11 cellular contexts compared by ENCODE assay signal in the genomic region with DNA sequence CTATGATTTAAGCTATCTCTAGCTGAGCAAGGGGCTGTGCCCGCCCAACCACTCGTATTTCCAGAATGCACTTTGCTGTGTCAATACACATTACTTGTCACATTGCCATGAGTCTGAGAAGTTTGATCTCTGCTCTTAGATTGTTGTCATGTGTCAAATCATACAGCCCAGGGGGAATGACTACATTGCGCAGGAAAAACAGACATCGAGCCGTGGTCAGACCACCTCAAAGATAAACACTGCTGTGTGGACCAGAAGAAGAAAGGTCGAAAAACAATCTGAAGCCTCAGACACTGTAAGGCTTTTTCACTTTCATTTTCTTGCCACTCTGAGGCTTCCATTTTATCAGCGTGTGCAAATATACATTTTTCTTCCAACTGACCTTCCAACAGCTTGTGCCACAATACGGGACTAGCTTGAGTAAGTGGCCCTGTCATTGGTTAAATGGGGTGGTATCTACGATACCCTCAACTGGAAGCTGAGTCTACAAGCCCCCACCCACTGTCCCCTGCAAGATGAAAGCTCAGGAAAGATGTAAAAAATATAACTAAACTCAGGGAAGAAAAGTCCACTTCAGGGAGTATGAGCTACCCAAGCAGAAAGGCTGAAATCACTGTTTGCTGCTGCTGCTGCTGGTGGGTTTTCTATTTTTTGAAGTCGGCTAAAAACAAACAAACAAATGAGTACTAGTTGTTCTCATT.
DNase-seq lines count a peak whose midpoint lies in the region; ATAC-seq, FAIRE-seq and TF ChIP-seq lines count a peak whose summit lies in the region.
"Had no signal": no experiment of that assay in that cellular context is flagged by ENCODE, and none has a peak within 500 bp of the region (broad histone marks: within the 10 kb centered on the region; RNA-seq: fewer than 3 reads in every experiment).

No MANE protein-coding gene starts in this region.

- H3K36me3 Mint-ChIP-seq in natural killer cell (no peaks in the 10 kb centered on the region), T-helper 17 cell (ENCODE audit: low read depth) (no peaks in the 10 kb centered on the region)
- H3K36me3 Mint-ChIP-seq: CD8-positive, alpha-beta memory T cell had no signal

- H3K36me3 ChIP-seq in ACC112 (ENCODE audit: insufficient read depth, low read length): no peaks in the 10 kb centered on the region

- H3K27me3 Mint-ChIP-seq in natural killer cell (ENCODE audit: low read depth in 2 of 2): peaks cover 7 to 25% of the 10 kb centered on the region in 2 donors
- H3K27me3 Mint-ChIP-seq in T-helper 17 cell: no peaks in the 10 kb centered on the region

- no peaks in the 10 kb centered on the region for H3K9me3 Mint-ChIP-seq in natural killer cell

- peak; percentile 77 for FAIRE-seq in endometrium (lab: Jason Lieb, UNC)

- H3K27ac Mint-ChIP-seq in natural killer cell: no peak overlapping the region
- H3K27ac Mint-ChIP-seq in T-helper 17 cell: no peak overlapping the region
- H3K27ac Mint-ChIP-seq: CD8-positive, alpha-beta memory T cell; T-helper 1 cell treated with Interleukin-12 subunit alpha and Interleukin-12 subunit beta and Interleukin-4 antibody, amounts not matched to agents 30 μg/mL and 1 μg/mL, for 36 hours had no signal

- H3K4me1 Mint-ChIP-seq in natural killer cell (peaks cover 0 to 13% of the 10 kb centered on the region in 2 donors), T-helper 17 cell (no peaks in the 10 kb centered on the region)
- H3K4me1 Mint-ChIP-seq: CD8-positive, alpha-beta memory T cell had no signal

- peak; percentile 50 for DNase-seq in NCI-H1092 (lab: John Stamatoyannopoulos, UW)
- DNase-seq in natural killer cell: no peak
- DNase-seq in T-helper 17 cell: no peak
- no peak for DNase-seq in foreskin keratinocyte
- no peak for DNase-seq in SW 1271 (lab: John Stamatoyannopoulos, UW)
- DNase-seq: CD8-positive, alpha-beta memory T cell; posterior cingulate gyrus had no signal

- no peaks in the 10 kb centered on the region for H3K9me3 ChIP-seq in T-helper 17 cell (ENCODE audit: control insufficient read depth, low read length, poor library complexity, severe bottlenecking)

- no peaks in the 10 kb centered on the region for H3K27me3 ChIP-seq in ACC112 (ENCODE audit: insufficient read depth, low read length)
- no peaks in the 10 kb centered on the region for H3K27me3 ChIP-seq in foreskin keratinocyte

- H3K79me2 ChIP-seq in ACC112 (ENCODE audit: control insufficient read depth, insufficient read depth, low read length, unreplicated experiment): no peaks in the 10 kb centered on the region

- H3K27ac ChIP-seq in ACC112 (ENCODE audit: low read depth, low read length): peak overlapping the region; percentile 73
- H3K27ac ChIP-seq in foreskin keratinocyte: no peak overlapping the region

- H3K4me1 ChIP-seq in ACC112 (ENCODE audit: control insufficient read depth, insufficient read depth, low read length, unreplicated experiment): peaks cover 16% of the 10 kb centered on the region
- no peaks in the 10 kb centered on the region for H3K4me1 ChIP-seq in foreskin keratinocyte

- intact Hi-C loops in natural killer cell (cut with micrococcal nuclease): no loop called here

- H3K4me3 ChIP-seq in ACC112 (ENCODE audit: low read depth, low read length): peak overlapping the region; percentile 76

- peak overlapping the region; percentile 98 for H2AFZ ChIP-seq in ACC112 (ENCODE audit: low read length, unreplicated experiment)

- TF ChIP-seq CTCF in natural killer cell (IDR thresholded peaks at IDR 0.05) (no peak), foreskin keratinocyte (conservative IDR thresholded peaks at IDR 0.05) (no peak)

- peak in 1 of 3 donors; percentile 50 for ATAC-seq in natural killer cell
- no peak for ATAC-seq in GM21528 (IDR thresholded peaks at IDR 0.05; ENCODE audit: low FRiP score, unreplicated experiment)
- no peak for ATAC-seq in T-helper 17 cell
- ATAC-seq in foreskin keratinocyte: no peak

- H3K4me3 Mint-ChIP-seq in natural killer cell: peak overlapping the region; percentile 32
- no peak overlapping the region for H3K4me3 Mint-ChIP-seq in T-helper 17 cell
- H3K4me3 Mint-ChIP-seq: T-helper 1 cell treated with Interleukin-12 subunit alpha and Interleukin-12 subunit beta and Interleukin-4 antibody, amounts not matched to agents 30 μg/mL and 1 μg/mL, for 36 hours had no signal
